1 cellular context compared by ENCODE assay signal in genomic region chr14:94162466-94162865, GRCh38.
TF ChIP-seq lines count a peak whose summit lies in the region.

No MANE protein-coding gene starts in this region.

TF ChIP-seq in GM23338, 12 proteins besides CTCF, POLR2A, EP300 and RAD21 (continued from another document):
- TF ChIP-seq REST (IDR thresholded peaks at IDR 0.05; ENCODE audit: unreplicated experiment) (no peak), JUNB (IDR thresholded peaks at IDR 0.05; ENCODE audit: unreplicated experiment) (no peak), POLR2AphosphoS5 (IDR thresholded peaks at IDR 0.05; ENCODE audit: low read depth) (no peak), NANOG (IDR thresholded peaks at IDR 0.05; ENCODE audit: borderline replicate concordance) (no peak), ZNF114 (CRISPR knock-in tag; IDR thresholded peaks at IDR 0.05) (no peak), EZH2phosphoT487 (IDR thresholded peaks at IDR 0.05; ENCODE audit: unreplicated experiment) (no peak)
- TF ChIP-seq, protein P1, sequence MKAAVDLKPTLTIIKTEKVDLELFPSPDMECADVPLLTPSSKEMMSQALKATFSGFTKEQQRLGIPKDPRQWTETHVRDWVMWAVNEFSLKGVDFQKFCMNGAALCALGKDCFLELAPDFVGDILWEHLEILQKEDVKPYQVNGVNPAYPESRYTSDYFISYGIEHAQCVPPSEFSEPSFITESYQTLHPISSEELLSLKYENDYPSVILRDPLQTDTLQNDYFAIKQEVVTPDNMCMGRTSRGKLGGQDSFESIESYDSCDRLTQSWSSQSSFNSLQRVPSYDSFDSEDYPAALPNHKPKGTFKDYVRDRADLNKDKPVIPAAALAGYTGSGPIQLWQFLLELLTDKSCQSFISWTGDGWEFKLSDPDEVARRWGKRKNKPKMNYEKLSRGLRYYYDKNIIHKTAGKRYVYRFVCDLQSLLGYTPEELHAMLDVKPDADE (IDR thresholded peaks at IDR 0.05): no peak
